Comparison of ENCODE assay signal across 1 cellular context in the genomic region with DNA sequence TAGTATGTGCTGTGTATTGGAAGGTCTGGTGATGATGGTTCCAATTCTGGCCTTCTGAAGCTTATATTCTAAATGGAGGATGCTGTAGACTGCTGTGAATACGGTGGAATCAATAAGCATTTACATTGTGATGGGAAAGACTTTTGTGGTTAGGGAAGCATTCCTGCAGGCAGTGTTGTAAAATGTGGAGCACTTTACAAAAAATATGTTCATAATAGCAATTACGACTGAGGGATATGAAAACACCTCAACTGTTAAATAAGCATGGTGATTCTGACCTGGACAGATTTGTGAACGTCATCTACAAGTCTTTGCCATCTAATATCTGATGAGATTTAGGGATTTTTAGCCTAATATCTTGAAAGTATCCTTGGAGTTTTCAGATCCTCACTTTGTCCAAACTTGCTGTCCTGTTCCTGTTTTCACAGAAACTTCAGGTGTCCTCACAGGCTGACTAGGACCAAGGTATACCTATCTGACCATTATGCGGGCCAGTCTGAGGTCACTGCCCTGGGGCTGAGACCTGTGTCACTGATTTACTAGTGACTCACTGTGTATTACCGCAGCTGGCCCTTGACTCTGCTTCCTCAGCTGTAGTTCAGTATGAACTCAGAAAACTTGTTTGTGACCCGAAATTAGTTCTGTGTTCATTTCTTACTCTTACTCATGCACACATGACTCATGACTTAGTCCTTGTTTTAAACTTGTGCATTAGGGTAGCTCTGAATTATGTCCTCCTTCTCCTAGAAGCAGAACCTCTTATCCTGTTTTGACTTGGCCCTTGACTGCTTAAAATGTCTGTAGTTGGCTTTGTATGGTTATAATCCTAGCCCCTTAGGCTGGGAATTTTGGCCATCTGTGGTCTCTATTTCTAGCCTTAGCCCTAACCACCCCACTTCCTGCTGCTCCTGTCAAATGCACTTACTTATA.
TF ChIP-seq lines count a peak whose summit lies in the region.

No MANE protein-coding gene starts in this region.

TF ChIP-seq in HepG2, 621 proteins besides CTCF, POLR2A, EP300 and RAD21 (continued from another document and continues in another):
- peak; percentile 63; the same call in 1 of the 2 replicates for TF ChIP-seq MYPOP (CRISPR knock-in tag; IDR thresholded peaks at IDR 0.05)
- TF ChIP-seq ZNF180 (CRISPR knock-in tag; IDR thresholded peaks at IDR 0.05; ENCODE audit: borderline replicate concordance, low read depth) = no peak
- no peak; the same call in 1 of the 2 replicates for TF ChIP-seq DNMT3B (CRISPR knock-in tag; conservative IDR thresholded peaks at IDR 0.05)
- peak; percentile 47; the same call in 1 of the 2 replicates for TF ChIP-seq CEBPG (CRISPR knock-in tag; IDR thresholded peaks at IDR 0.05)
- TF ChIP-seq, protein P1, sequence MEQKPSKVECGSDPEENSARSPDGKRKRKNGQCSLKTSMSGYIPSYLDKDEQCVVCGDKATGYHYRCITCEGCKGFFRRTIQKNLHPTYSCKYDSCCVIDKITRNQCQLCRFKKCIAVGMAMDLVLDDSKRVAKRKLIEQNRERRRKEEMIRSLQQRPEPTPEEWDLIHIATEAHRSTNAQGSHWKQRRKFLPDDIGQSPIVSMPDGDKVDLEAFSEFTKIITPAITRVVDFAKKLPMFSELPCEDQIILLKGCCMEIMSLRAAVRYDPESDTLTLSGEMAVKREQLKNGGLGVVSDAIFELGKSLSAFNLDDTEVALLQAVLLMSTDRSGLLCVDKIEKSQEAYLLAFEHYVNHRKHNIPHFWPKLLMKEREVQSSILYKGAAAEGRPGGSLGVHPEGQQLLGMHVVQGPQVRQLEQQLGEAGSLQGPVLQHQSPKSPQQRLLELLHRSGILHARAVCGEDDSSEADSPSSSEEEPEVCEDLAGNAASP (CRISPR knock-in tag; IDR thresholded peaks at IDR 0.05; ENCODE audit: borderline replicate concordance) = peak; percentile 89; the same call in 1 of the 2 replicates
- TF ChIP-seq, protein P2, sequence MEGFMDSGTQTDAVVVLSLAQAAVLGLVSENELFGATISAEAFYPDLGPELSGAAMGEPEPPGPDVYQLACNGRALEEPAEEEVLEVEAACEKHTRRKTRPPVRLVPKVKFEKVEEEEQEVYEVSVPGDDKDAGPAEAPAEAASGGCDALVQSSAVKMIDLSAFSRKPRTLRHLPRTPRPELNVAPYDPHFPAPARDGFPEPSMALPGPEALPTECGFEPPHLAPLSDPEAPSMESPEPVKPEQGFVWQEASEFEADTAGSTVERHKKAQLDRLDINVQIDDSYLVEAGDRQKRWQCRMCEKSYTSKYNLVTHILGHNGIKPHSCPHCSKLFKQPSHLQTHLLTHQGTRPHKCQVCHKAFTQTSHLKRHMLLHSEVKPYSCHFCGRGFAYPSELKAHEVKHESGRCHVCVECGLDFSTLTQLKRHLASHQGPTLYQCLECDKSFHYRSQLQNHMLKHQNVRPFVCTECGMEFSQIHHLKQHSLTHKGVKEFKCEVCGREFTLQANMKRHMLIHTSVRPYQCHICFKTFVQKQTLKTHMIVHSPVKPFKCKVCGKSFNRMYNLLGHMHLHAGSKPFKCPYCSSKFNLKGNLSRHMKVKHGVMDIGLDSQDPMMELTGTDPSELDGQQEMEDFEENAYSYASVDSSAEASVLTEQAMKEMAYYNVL (CRISPR knock-in tag; IDR thresholded peaks at IDR 0.05; ENCODE audit: borderline replicate concordance) = peak; percentile 38; the same call in 1 of the 2 replicates
- TF ChIP-seq, protein P3, sequence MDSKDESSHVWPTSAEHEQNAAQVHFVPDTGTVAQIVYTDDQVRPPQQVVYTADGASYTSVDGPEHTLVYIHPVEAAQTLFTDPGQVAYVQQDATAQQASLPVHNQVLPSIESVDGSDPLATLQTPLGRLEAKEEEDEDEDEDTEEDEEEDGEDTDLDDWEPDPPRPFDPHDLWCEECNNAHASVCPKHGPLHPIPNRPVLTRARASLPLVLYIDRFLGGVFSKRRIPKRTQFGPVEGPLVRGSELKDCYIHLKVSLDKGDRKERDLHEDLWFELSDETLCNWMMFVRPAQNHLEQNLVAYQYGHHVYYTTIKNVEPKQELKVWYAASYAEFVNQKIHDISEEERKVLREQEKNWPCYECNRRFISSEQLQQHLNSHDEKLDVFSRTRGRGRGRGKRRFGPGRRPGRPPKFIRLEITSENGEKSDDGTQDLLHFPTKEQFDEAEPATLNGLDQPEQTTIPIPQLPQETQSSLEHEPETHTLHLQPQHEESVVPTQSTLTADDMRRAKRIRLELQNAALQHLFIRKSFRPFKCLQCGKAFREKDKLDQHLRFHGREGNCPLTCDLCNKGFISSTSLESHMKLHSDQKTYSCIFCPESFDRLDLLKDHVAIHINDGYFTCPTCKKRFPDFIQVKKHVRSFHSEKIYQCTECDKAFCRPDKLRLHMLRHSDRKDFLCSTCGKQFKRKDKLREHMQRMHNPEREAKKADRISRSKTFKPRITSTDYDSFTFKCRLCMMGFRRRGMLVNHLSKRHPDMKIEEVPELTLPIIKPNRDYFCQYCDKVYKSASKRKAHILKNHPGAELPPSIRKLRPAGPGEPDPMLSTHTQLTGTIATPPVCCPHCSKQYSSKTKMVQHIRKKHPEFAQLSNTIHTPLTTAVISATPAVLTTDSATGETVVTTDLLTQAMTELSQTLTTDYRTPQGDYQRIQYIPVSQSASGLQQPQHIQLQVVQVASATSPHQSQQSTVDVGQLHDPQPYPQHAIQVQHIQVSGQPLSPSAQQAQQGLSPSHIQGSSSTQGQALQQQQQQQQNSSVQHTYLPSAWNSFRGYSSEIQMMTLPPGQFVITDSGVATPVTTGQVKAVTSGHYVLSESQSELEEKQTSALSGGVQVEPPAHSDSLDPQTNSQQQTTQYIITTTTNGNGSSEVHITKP (CRISPR knock-in tag; IDR thresholded peaks at IDR 0.05; ENCODE audit: low read depth) = no peak
- 0 out of 2 replicates have a peak, but pooled peaks have one; percentile 29 for TF ChIP-seq AKNA (CRISPR knock-in tag; IDR thresholded peaks at IDR 0.05; ENCODE audit: borderline replicate concordance)
- TF ChIP-seq SSRP1 (CRISPR knock-in tag; IDR thresholded peaks at IDR 0.05) = peak; percentile 74; the same call in 1 of the 2 replicates
- TF ChIP-seq, protein P4, sequence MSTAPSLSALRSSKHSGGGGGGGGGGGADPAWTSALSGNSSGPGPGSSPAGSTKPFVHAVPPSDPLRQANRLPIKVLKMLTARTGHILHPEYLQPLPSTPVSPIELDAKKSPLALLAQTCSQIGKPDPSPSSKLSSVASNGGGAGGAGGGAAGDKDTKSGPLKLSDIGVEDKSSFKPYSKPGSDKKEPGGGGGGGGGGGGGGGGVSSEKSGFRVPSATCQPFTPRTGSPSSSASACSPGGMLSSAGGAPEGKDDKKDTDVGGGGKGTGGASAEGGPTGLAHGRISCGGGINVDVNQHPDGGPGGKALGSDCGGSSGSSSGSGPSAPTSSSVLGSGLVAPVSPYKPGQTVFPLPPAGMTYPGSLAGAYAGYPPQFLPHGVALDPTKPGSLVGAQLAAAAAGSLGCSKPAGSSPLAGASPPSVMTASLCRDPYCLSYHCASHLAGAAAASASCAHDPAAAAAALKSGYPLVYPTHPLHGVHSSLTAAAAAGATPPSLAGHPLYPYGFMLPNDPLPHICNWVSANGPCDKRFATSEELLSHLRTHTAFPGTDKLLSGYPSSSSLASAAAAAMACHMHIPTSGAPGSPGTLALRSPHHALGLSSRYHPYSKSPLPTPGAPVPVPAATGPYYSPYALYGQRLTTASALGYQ (CRISPR knock-in tag; IDR thresholded peaks at IDR 0.05) = peak; percentile 79; the same call in 1 of the 2 replicates
- no peak for TF ChIP-seq ZNF547 (CRISPR knock-in tag; IDR thresholded peaks at IDR 0.05)
- TF ChIP-seq NCOA1 (CRISPR knock-in tag; IDR thresholded peaks at IDR 0.05) = no peak
- TF ChIP-seq TBP (CRISPR knock-in tag; IDR thresholded peaks at IDR 0.05) = no peak
- peak; percentile 35; the same call in 1 of the 2 replicates for TF ChIP-seq THAP11 (CRISPR knock-in tag; IDR thresholded peaks at IDR 0.05)
- TF ChIP-seq BCL6 (CRISPR knock-in tag; IDR thresholded peaks at IDR 0.05) = peak; percentile 65; the same call in 1 of the 2 replicates
- TF ChIP-seq ZMYM4 (CRISPR knock-in tag; IDR thresholded peaks at IDR 0.05) = peak; percentile 88
- peak; percentile 86 for TF ChIP-seq NR2F6 (IDR thresholded peaks at IDR 0.05)
- TF ChIP-seq NR2F6 (CRISPR knock-in tag; IDR thresholded peaks at IDR 0.05) = peak; percentile 95
- peak; percentile 75; the same call in 1 of the 2 replicates for TF ChIP-seq ZNF580 (CRISPR knock-in tag; IDR thresholded peaks at IDR 0.05; ENCODE audit: borderline replicate concordance, low read depth)
- no peak for TF ChIP-seq ZNF501 (CRISPR knock-in tag; IDR thresholded peaks at IDR 0.05)
- TF ChIP-seq ZNF644 (CRISPR knock-in tag; IDR thresholded peaks at IDR 0.05; ENCODE audit: low read depth) = peak; percentile 46; the same call in 1 of the 2 replicates
- TF ChIP-seq EHMT2 (IDR thresholded peaks at IDR 0.05; ENCODE audit: borderline replicate concordance, low read depth, low read length) = no peak
- TF ChIP-seq SALL1 (CRISPR knock-in tag; IDR thresholded peaks at IDR 0.05) = peak; percentile 95
- TF ChIP-seq ZNF205 (CRISPR knock-in tag; IDR thresholded peaks at IDR 0.05) = no peak
- no peak for TF ChIP-seq NFE2L1 (CRISPR knock-in tag; IDR thresholded peaks at IDR 0.05; ENCODE audit: borderline replicate concordance)
- TF ChIP-seq, protein P5, sequence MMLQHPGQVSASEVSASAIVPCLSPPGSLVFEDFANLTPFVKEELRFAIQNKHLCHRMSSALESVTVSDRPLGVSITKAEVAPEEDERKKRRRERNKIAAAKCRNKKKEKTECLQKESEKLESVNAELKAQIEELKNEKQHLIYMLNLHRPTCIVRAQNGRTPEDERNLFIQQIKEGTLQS (CRISPR knock-in tag; IDR thresholded peaks at IDR 0.05) = peak; percentile 89
- peak; percentile 97 for TF ChIP-seq ARID5B (CRISPR knock-in tag; IDR thresholded peaks at IDR 0.05)
